ENCODE assay signal across 34 cellular contexts in genomic region chr3:70186221-70186620, GRCh38.
"Had no signal": no experiment of that assay in that cellular context is flagged by ENCODE, and none has a peak within 500 bp of the region (broad histone marks: within the 10 kb centered on the region; RNA-seq: fewer than 3 reads in every experiment).

No MANE protein-coding gene starts in this region.

- H3K9me3 ChIP-seq: MG63 had no signal

- H3K27ac ChIP-seq: KMS-11 had no signal

- H3K36me3 ChIP-seq: MG63 had no signal

- DNase-seq: Karpas-422, Kasumi-1, MG63, MM.1S, MV-4-11, NCI-H1048, NCI-H1092, NCI-H1092 treated with DMSO at 0.1 percent for 48 hours, NCI-H1105, NCI-H1105 treated with DMSO at 0.1 percent for 48 hours, NCI-H1417, NCI-H1417 treated with DMSO at 0.1 percent for 48 hours, NCI-H1436, NCI-H1436 treated with DMSO at 0.1 percent for 48 hours, NCI-H146, NCI-H1694, NCI-H1694 treated with DMSO at 0.1 percent for 48 hours, NCI-H187, NCI-H187 treated with DMSO at 0.1 percent for 48 hours, NCI-H1930, NCI-H2029, NCI-H2029 treated with DMSO at 0.1 percent for 48 hours, NCI-H2081, NCI-H2081 treated with DMSO at 0.1 percent for 48 hours, NCI-H2107, NCI-H2171, NCI-H2171 treated with DMSO at 0.1 percent for 48 hours, NCI-H2227 treated with DMSO at 0.1 percent for 48 hours, NCI-H226, NCI-H345, NCI-H446, NCI-H446 treated with DMSO at 0.1 percent for 48 hours, NCI-H510A had no signal

- H3K4me3 ChIP-seq: MG63 had no signal

- H3K27me3 ChIP-seq: MG63 had no signal
